In the genomic region with DNA sequence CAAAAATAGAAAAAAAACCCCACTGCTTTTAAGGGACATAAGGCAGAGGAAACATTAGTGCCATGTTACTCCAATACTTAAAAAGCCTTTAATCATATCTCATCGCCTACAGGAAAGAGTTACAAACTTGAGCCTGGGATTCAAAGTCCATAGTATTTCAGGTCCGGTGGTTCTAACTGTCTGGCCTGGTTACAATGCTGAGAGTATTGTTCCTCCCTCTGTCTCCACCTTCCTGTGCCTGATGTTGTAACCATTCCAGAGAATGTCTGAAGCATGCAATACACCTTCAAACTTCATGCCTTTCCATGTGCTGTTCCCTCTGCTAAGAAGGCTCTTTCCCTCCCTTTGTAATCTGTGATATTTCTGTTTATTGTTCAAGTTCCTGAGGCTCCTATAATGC, we compare ENCODE assay signal across 28 cellular contexts. TPM values are rescaled to one million over a fixed set of nuclear protein-coding genes. Genes with fewer than 3 reads are reported as not detected.
"Had no signal": no experiment of that assay in that cellular context is flagged by ENCODE, and none has a peak within 500 bp of the region (broad histone marks: within the 10 kb centered on the region; RNA-seq: fewer than 3 reads in every experiment).

No MANE protein-coding gene starts in this region.

- H3K36me3 ChIP-seq: ascending aorta, Peyer's patch, SJSA1 had no signal

- H3K4me3 ChIP-seq: ascending aorta, body of pancreas, Peyer's patch, SJSA1 had no signal

- DNase-seq: activated CD4-positive, alpha-beta T cell treated with anti-CD3 and anti-CD28 coated beads for 4 hours; activated CD4-positive, alpha-beta T cell treated with anti-CD3 and anti-CD28 coated beads, Interleukin-2, amount 50 U/mL, for 4 hours; activated CD8-positive, alpha-beta memory T cell treated with anti-CD3 and anti-CD28 coated beads, Interleukin-2, amount 10 ng/mL, durations not matched to agents 7 days and 5 days; activated effector memory CD4-positive, alpha-beta T cell treated with Interleukin-2 at 50 U/mL for 16 hours; activated naive CD4-positive, alpha-beta T cell; activated naive CD8-positive, alpha-beta T cell treated with anti-CD3 and anti-CD28 coated beads, Interleukin-2, amount 50 U/mL, for 24 hours; activated T-cell treated with anti-CD3 and anti-CD28 coated beads, Interleukin-2, amount 50 U/mL, for 24 hours; amniotic stem cell; body of pancreas; Kasumi-1; KBM-7; NCI-H1105 treated with DMSO at 0.1 percent for 48 hours; NCI-H1436 treated with DMSO at 0.1 percent for 48 hours; NCI-H187; NCI-H2081; NCI-H446; NCI-H524; Peyer's patch; SHP77; SW 1271 had no signal

- ATAC-seq: activated CD4-positive, CD25-positive, alpha-beta regulatory T cell treated with anti-CD3 and anti-CD28 coated beads, Interleukin-2, amount 50 U/mL, for 24 hours; activated CD8-positive, alpha-beta memory T cell treated with anti-CD3 and anti-CD28 coated beads, Interleukin-2, amount 10 ng/mL, durations not matched to agents 7 days and 5 days; activated naive CD8-positive, alpha-beta T cell treated with anti-CD3 and anti-CD28 coated beads, Interleukin-2, amount 50 U/mL, for 24 hours; body of pancreas; SK-N-SH treated with all-trans-retinoic acid at 6 μM for 48 hours had no signal

- H3K36me3 Mint-ChIP-seq: activated CD8-positive, alpha-beta memory T cell treated with anti-CD3 and anti-CD28 coated beads, Interleukin-2, amount 10 ng/mL, durations not matched to agents 7 days and 5 days; activated naive CD4-positive, alpha-beta T cell treated with anti-CD3 and anti-CD28 coated beads, Interleukin-2, amount 50 U/mL, for 24 hours had no signal

- H3K27ac Mint-ChIP-seq: activated CD8-positive, alpha-beta memory T cell treated with anti-CD3 and anti-CD28 coated beads, Interleukin-2, amount 10 ng/mL, durations not matched to agents 7 days and 5 days; activated naive CD4-positive, alpha-beta T cell treated with anti-CD3 and anti-CD28 coated beads, Interleukin-2, amount 50 U/mL, for 24 hours; activated naive CD8-positive, alpha-beta T cell treated with anti-CD3 and anti-CD28 coated beads, Interleukin-2, amount 50 U/mL, for 24 hours; activated T-cell treated with anti-CD3 and anti-CD28 coated beads, Interleukin-2, amount 50 U/mL, for 24 hours; activated T-helper 1 cell treated with anti-CD3 and anti-CD28 coated beads, Interleukin-12 subunit alpha, Interleukin-12 subunit beta, Interleukin-2, Interleukin-4 antibody, amounts not matched to agents 30 ng/mL and 10 ng/mL and 1 ng/mL, durations not matched to agents 14 hours and 24 hours and 36 hours had no signal

- H3K4me3 Mint-ChIP-seq: activated CD8-positive, alpha-beta memory T cell treated with anti-CD3 and anti-CD28 coated beads, Interleukin-2, amount 10 ng/mL, durations not matched to agents 7 days and 5 days; activated naive CD4-positive, alpha-beta T cell treated with anti-CD3 and anti-CD28 coated beads, Interleukin-2, amount 50 U/mL, for 24 hours; activated naive CD8-positive, alpha-beta T cell treated with anti-CD3 and anti-CD28 coated beads, Interleukin-2, amount 50 U/mL, for 24 hours; activated T-cell treated with anti-CD3 and anti-CD28 coated beads, Interleukin-2, amount 50 U/mL, for 24 hours; activated T-helper 1 cell treated with anti-CD3 and anti-CD28 coated beads, Interleukin-12 subunit alpha, Interleukin-12 subunit beta, Interleukin-2, Interleukin-4 antibody, amounts not matched to agents 30 ng/mL and 10 ng/mL and 1 ng/mL, durations not matched to agents 14 hours and 24 hours and 36 hours had no signal

- H3K27ac ChIP-seq: ascending aorta, body of pancreas, Peyer's patch, SJSA1 had no signal

- H3K4me1 ChIP-seq: ascending aorta, body of pancreas, Peyer's patch, SJSA1 had no signal

- H3K4me1 Mint-ChIP-seq: activated CD8-positive, alpha-beta memory T cell treated with anti-CD3 and anti-CD28 coated beads, Interleukin-2, amount 10 ng/mL, durations not matched to agents 7 days and 5 days; activated naive CD4-positive, alpha-beta T cell treated with anti-CD3 and anti-CD28 coated beads, Interleukin-2, amount 50 U/mL, for 24 hours; activated naive CD8-positive, alpha-beta T cell treated with anti-CD3 and anti-CD28 coated beads, Interleukin-2, amount 50 U/mL, for 24 hours had no signal

- H3K9me3 ChIP-seq: ascending aorta, body of pancreas, Peyer's patch, SJSA1 had no signal

- H3K9me3 Mint-ChIP-seq: activated naive CD4-positive, alpha-beta T cell treated with anti-CD3 and anti-CD28 coated beads, Interleukin-2, amount 50 U/mL, for 24 hours; activated naive CD8-positive, alpha-beta T cell treated with anti-CD3 and anti-CD28 coated beads, Interleukin-2, amount 50 U/mL, for 24 hours; activated T-helper 1 cell treated with anti-CD3 and anti-CD28 coated beads, Interleukin-12 subunit alpha, Interleukin-12 subunit beta, Interleukin-2, Interleukin-4 antibody, amounts not matched to agents 30 ng/mL and 10 ng/mL and 1 ng/mL, durations not matched to agents 14 hours and 24 hours and 36 hours had no signal

- H3K27me3 ChIP-seq: ascending aorta, body of pancreas, Peyer's patch had no signal

RNA-seq across cellular contexts. Expression of a gene that starts 41.6 kb away (rescaled TPM):
- total RNA-seq: activated CD8-positive, alpha-beta memory T cell treated with anti-CD3 and anti-CD28 coated beads, Interleukin-2, amount 10 ng/mL, durations not matched to agents 7 days and 5 days; activated T-helper 1 cell treated with anti-CD3 and anti-CD28 coated beads, Interleukin-12 subunit alpha, Interleukin-12 subunit beta, Interleukin-2, Interleukin-4 antibody, amounts not matched to agents 30 ng/mL and 10 ng/mL and 1 ng/mL, durations not matched to agents 14 hours and 24 hours and 36 hours; body of pancreas; bronchial epithelial cell; Peyer's patch; SJSA1; T-helper 1 cell treated with Interleukin-12 subunit alpha and Interleukin-12 subunit beta and Interleukin-4 antibody, amounts not matched to agents 30 ng/mL and 1 ng/mL, for 36 hours had no signal
